Comparison of ENCODE assay signal across 10 cellular contexts in the genomic region with DNA sequence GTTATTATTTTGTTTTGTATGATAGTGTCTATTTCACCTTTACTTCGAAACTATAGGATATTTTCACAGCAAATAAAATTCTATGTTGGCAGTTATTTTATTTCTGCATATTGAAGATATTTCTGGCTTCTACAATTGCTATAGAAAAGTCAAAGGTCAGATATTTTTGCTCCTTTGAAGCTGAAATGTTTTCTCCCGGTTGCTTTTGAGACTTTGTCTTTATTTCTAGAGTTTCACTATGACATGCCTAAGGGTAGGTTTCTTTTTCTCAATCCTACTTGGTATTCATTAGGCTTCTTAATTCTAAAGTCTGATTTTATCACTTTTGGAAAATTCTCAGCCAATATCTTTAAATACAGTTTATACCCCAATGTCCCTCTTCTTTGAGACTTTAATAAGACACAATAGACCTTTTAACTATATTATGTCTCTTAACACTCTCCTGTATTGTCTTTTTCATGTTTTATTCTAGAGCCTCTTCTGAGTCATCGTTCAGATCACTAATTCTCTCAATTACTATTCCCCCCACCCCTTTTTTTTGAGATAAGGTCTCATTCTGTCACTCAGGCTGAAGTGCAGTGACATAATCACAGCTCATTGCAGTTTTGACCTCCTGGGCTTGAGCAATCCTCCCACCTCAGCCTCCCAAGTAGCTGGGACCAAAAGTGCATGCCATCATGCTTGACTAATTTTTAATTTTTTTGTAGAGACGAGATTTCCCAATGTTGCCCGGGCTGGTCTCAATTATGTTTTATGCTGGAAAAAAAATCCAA.
DNase-seq lines count a peak whose midpoint lies in the region; ATAC-seq lines count a peak whose summit lies in the region.
"Had no signal": no experiment of that assay in that cellular context is flagged by ENCODE, and none has a peak within 500 bp of the region (broad histone marks: within the 10 kb centered on the region; RNA-seq: fewer than 3 reads in every experiment).

No MANE protein-coding gene starts in this region.

- peak; percentile 70 for ATAC-seq in GM18498 (IDR thresholded peaks at IDR 0.05; ENCODE audit: unreplicated experiment)
- peak; percentile 59 for ATAC-seq in GM21619 (IDR thresholded peaks at IDR 0.05; ENCODE audit: unreplicated experiment)
- peak; percentile 59 for ATAC-seq in HG03558 (IDR thresholded peaks at IDR 0.05; ENCODE audit: extremely low read depth, unreplicated experiment)

- DNase-seq in iris pigment epithelial cell (ENCODE audit: low read depth) (peak; percentile 32), NCI-H446 (lab: John Stamatoyannopoulos, UW) (no peak), NCI-H1048 (lab: John Stamatoyannopoulos, UW) (no peak), NCI-H2029 (lab: John Stamatoyannopoulos, UW) (no peak)
- no peak for DNase-seq in stimulated activated CD8-positive, alpha-beta memory T cell treated with anti-CD3 and anti-CD28 coated beads, Interleukin-4, amount 100 ng/mL, for 48 hours
- DNase-seq: HFFc6; stimulated activated naive CD4-positive, alpha-beta T cell treated with Interleukin-2 at 50 U/mL for 16 hours had no signal
